In genomic region chr15:89750560-89751542, GRCh38 we compare ENCODE assay signal across 8 cellular contexts. TPM values are rescaled to one million over a fixed set of nuclear protein-coding genes. Genes with fewer than 3 reads are reported as not detected.
A peak's percentile ranks its signal among the peaks of the same experiment; 100 is the strongest.
DNase-seq lines count a peak whose midpoint lies in the region; ATAC-seq and TF ChIP-seq lines count a peak whose summit lies in the region.

A gene with protein sequence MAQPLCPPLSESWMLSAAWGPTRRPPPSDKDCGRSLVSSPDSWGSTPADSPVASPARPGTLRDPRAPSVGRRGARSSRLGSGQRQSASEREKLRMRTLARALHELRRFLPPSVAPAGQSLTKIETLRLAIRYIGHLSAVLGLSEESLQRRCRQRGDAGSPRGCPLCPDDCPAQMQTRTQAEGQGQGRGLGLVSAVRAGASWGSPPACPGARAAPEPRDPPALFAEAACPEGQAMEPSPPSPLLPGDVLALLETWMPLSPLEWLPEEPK (minus strand): TSS chr15:89751249. CDS start chr15:89751231, 18 bp downstream.

- TF ChIP-seq EP300 in ovary (IDR thresholded peaks at IDR 0.05): no peak

- no peaks in the 10 kb centered on the region for H3K9me3 ChIP-seq in SK-N-MC (ENCODE audit: low read depth, low read length)
- no peaks in the 10 kb centered on the region for H3K9me3 ChIP-seq in ovary
- H3K9me3 ChIP-seq in thymus (ENCODE audit: control insufficient read depth): peaks cover 1% of the 10 kb centered on the region

- H3K4me3 ChIP-seq in GM12864 (ENCODE audit: low read depth, low read length): peak within 1 kb of the TSS; percentile 77
- peak within 1 kb of the TSS; percentile 88 for H3K4me3 ChIP-seq in SK-N-MC
- H3K4me3 ChIP-seq in ovary: peak within 1 kb of the TSS; percentile 58
- peak within 1 kb of the TSS; percentile 76 for H3K4me3 ChIP-seq in thymus (ENCODE audit: low read length)

- peak; percentile 65 for DNase-seq in GM12864 (ENCODE audit: low read depth)
- DNase-seq in NCI-H1048 (lab: John Stamatoyannopoulos, UW): peak; percentile 76
- no peak for DNase-seq in SK-N-MC (ENCODE audit: low read depth, low spot score)
- DNase-seq in activated naive CD4-positive, alpha-beta T cell treated with anti-CD3 and anti-CD28 coated beads, Interleukin-2, amount 50 U/mL, for 72 hours (ENCODE audit: low spot score in 2 of 2): peak; percentile 86 to 93
- peak; percentile 74 to 96 (median 90) for DNase-seq in head of caudate nucleus
- peak; percentile 90 to 95 (median 93) for DNase-seq in ovary

- H3K36me3 ChIP-seq in SK-N-MC (ENCODE audit: insufficient read depth, low read length) (no peaks in the 10 kb centered on the region), ovary (no peaks in the 10 kb centered on the region), thymus (ENCODE audit: control insufficient read depth, insufficient read depth) (no peaks in the 10 kb centered on the region)

- H3K9me3 Mint-ChIP-seq in activated naive CD4-positive, alpha-beta T cell treated with anti-CD3 and anti-CD28 coated beads, Interleukin-2, amount 50 U/mL, for 72 hours: no peaks in the 10 kb centered on the region

- intact Hi-C loops in head of caudate nucleus (cut with DNase I): loop anchor here (10.0 kb wide), 1 partner anchor 324 kb away; no protein-coding TSS in a partner anchor
- intact Hi-C loops in ovary (cut with DNase I): no loop called here

- ATAC-seq in HG02610 (IDR thresholded peaks at IDR 0.05; ENCODE audit: unreplicated experiment): peak; percentile 85
- ATAC-seq in activated naive CD4-positive, alpha-beta T cell treated with anti-CD3 and anti-CD28 coated beads, Interleukin-2, amount 50 U/mL, for 72 hours: peak; percentile 95 to 96

- 0 out of 2 replicates have a peak within 1 kb of the TSS, but pooled peaks have one; percentile 13 for H3K27ac ChIP-seq in SK-N-MC
- H3K27ac ChIP-seq in ovary: peak within 1 kb of the TSS in 1 of 2 donors; percentile 66
- peak within 1 kb of the TSS; percentile 5 for H3K27ac ChIP-seq in thymus (ENCODE audit: low read depth)

- peak; percentile 43 for TF ChIP-seq POLR2A in ovary (IDR thresholded peaks at IDR 0.05)

- no peaks in the 10 kb centered on the region for H3K27me3 ChIP-seq in ovary
- peaks cover 7% of the 10 kb centered on the region for H3K27me3 ChIP-seq in thymus (ENCODE audit: control insufficient read depth, insufficient read depth)

- H3K36me3 Mint-ChIP-seq in activated naive CD4-positive, alpha-beta T cell treated with anti-CD3 and anti-CD28 coated beads, Interleukin-2, amount 50 U/mL, for 72 hours: peaks cover 0 to 4% of the 10 kb centered on the region in 2 donors

- H3K27ac Mint-ChIP-seq in activated naive CD4-positive, alpha-beta T cell treated with anti-CD3 and anti-CD28 coated beads, Interleukin-2, amount 50 U/mL, for 72 hours: peak within 1 kb of the TSS; percentile 29 to 74

- WGBS in ovary, 3 donors: 2 to 4% (median 3%) methylated on average over 72 to 114 of the region's 114 CpGs
- WGBS in thymus: 5% methylated on average over 114 of the region's 114 CpGs

- peak within 1 kb of the TSS; percentile 87 for H3K9ac ChIP-seq in SK-N-MC (ENCODE audit: insufficient read length)

- TF ChIP-seq CTCF in GM12864 (IDR thresholded peaks at IDR 0.05; ENCODE audit: low read depth, low read length, missing control alignments) (peak; percentile 65), ovary (IDR thresholded peaks at IDR 0.05) (peak; percentile 57 to 96 (median 93))

- H3K4me1 ChIP-seq in ovary (ENCODE audit: insufficient read depth): peaks cover 7% of the 10 kb centered on the region
- peaks cover 6% of the 10 kb centered on the region for H3K4me1 ChIP-seq in thymus (ENCODE audit: control insufficient read depth, insufficient read depth, low read length)

RNA-seq across cellular contexts. Expression of the gene that starts here (rescaled TPM):
- total RNA-seq in activated naive CD4-positive, alpha-beta T cell treated with anti-CD3 and anti-CD28 coated beads, Interleukin-2, amount 50 U/mL, for 72 hours: 1 to 10 TPM; 3.0 to 6.2 TPM
- total RNA-seq in ovary: 1 to 10 TPM in 4 of 7 donors, under 1 TPM in 3; 0.20 to 1.3 (median 1.1) TPM
- under 1 TPM in 1 of 2 donors, not detected in 1; 0.33 TPM for polyA plus RNA-seq in ovary
- polyA plus RNA-seq in thymus: 0.50 TPM
